1 cellular context compared by ENCODE assay signal in the genomic region with DNA sequence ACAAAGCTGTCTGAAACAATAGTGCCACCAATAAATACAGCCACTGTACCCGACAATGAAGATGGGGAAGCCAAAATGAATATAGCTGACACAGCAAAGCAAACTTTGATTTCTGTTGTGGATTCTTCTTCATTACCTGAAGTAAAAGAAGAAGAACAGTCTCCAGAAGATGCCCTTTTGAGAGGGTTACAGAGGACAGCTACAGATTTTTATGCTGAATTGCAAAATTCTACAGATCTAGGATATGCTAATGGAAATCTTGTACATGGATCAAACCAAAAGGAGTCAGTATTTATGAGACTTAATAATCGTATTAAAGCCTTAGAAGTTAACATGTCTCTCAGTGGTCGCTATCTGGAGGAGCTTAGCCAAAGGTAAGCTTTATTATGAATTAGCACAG.
TF ChIP-seq lines count a peak whose summit lies in the region.

No MANE protein-coding gene starts in this region.

TF ChIP-seq in K562, 482 proteins besides CTCF, POLR2A, EP300 and RAD21:
- TF ChIP-seq MAFF (IDR thresholded peaks at IDR 0.05; ENCODE audit: low read length) (peak; percentile 90), MAFG (tag; conservative IDR thresholded peaks at IDR 0.05) (peak; percentile 92), TAF9B (IDR thresholded peaks at IDR 0.05; ENCODE audit: partially characterized antibody) (no peak), ZNF316 (IDR thresholded peaks at IDR 0.05) (peak; percentile 96), MAFK (IDR thresholded peaks at IDR 0.05; ENCODE audit: low read length) (peak; percentile 87), GABPA (tag; conservative IDR thresholded peaks at IDR 0.05; ENCODE audit: low read depth) (no peak), KLF16 (IDR thresholded peaks at IDR 0.05) (no peak), EZH2 (IDR thresholded peaks at IDR 0.05; ENCODE audit: borderline replicate concordance, low read depth, low read length) (no peak), C11orf30 (IDR thresholded peaks at IDR 0.05; ENCODE audit: low read depth) (peak; percentile 95), PHTF2 (CRISPR knock-in tag; IDR thresholded peaks at IDR 0.05) (no peak), ZBED1 (IDR thresholded peaks at IDR 0.05) (no peak)
- TF ChIP-seq, protein P1, sequence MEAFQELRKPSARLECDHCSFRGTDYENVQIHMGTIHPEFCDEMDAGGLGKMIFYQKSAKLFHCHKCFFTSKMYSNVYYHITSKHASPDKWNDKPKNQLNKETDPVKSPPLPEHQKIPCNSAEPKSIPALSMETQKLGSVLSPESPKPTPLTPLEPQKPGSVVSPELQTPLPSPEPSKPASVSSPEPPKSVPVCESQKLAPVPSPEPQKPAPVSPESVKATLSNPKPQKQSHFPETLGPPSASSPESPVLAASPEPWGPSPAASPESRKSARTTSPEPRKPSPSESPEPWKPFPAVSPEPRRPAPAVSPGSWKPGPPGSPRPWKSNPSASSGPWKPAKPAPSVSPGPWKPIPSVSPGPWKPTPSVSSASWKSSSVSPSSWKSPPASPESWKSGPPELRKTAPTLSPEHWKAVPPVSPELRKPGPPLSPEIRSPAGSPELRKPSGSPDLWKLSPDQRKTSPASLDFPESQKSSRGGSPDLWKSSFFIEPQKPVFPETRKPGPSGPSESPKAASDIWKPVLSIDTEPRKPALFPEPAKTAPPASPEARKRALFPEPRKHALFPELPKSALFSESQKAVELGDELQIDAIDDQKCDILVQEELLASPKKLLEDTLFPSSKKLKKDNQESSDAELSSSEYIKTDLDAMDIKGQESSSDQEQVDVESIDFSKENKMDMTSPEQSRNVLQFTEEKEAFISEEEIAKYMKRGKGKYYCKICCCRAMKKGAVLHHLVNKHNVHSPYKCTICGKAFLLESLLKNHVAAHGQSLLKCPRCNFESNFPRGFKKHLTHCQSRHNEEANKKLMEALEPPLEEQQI (IDR thresholded peaks at IDR 0.05) = no peak
TF ChIP-seq in K562: peak in this region for 5.
